ENCODE assay signal across 17 cellular contexts in genomic region chr13:113005076-113005865, GRCh38. TPM values are rescaled to one million over a fixed set of nuclear protein-coding genes. Genes with fewer than 3 reads are reported as not detected.
A peak's percentile ranks its signal among the peaks of the same experiment; 100 is the strongest.
DNase-seq lines count a peak whose midpoint lies in the region; ATAC-seq, FAIRE-seq and TF ChIP-seq lines count a peak whose summit lies in the region.
"Had no signal": no experiment of that assay in that cellular context is flagged by ENCODE, and none has a peak within 500 bp of the region (broad histone marks: within the 10 kb centered on the region; RNA-seq: fewer than 3 reads in every experiment).

No MANE protein-coding gene starts in this region.

- FAIRE-seq in HTR-8/SVneo (lab: Jason Lieb, UNC): no peak

- WGBS in aorta, 2 donors: 93 to 94% methylated on average over 26 of the region's 26 CpGs

- no peak overlapping the region for H3K4me3 ChIP-seq in aorta (ENCODE audit: low read length in 2 of 2)
- H3K4me3 ChIP-seq: cardiac muscle cell, left lung, stomach had no signal

- intact Hi-C loops in activated CD4-positive, alpha-beta T cell treated with anti-CD3 and anti-CD28 coated beads, Interleukin-2, amount 10 ng/mL, durations not matched to agents 24 days and 14 days (cut with micrococcal nuclease): no loop called here
- intact Hi-C loops in natural killer cell (cut with micrococcal nuclease): no loop called here
- intact Hi-C loops in aorta (cut with DNase I): no loop called here

- no peaks in the 10 kb centered on the region for H3K27me3 Mint-ChIP-seq in activated CD4-positive, alpha-beta T cell treated with anti-CD3 and anti-CD28 coated beads, Interleukin-2, amount 10 ng/mL, durations not matched to agents 24 days and 14 days
- no peaks in the 10 kb centered on the region for H3K27me3 Mint-ChIP-seq in activated T-helper 17 cell treated with anti-CD3 and anti-CD28 coated beads, Interleukin-2, amount 50 U/mL, for 72 hours
- peaks cover 9 to 19% of the 10 kb centered on the region in 2 donors for H3K27me3 Mint-ChIP-seq in natural killer cell (ENCODE audit: low read depth in 2 of 2)

- H3K9me3 ChIP-seq in aorta (ENCODE audit: control insufficient read depth, low read length): no peaks in the 10 kb centered on the region
- H3K9me3 ChIP-seq: left lung, stomach had no signal

- no peak for TF ChIP-seq CTCF in natural killer cell (IDR thresholded peaks at IDR 0.05)

- DNase-seq in activated CD4-positive, alpha-beta T cell treated with anti-CD3 and anti-CD28 coated beads, Interleukin-2, amount 10 ng/mL, durations not matched to agents 24 days and 14 days: no peak
- DNase-seq in activated CD4-positive, alpha-beta T cell treated with anti-CD3 and anti-CD28 coated beads, Interleukin-2, amount 50 U/mL, for 1 hour: no peak
- DNase-seq in MV-4-11 (lab: John Stamatoyannopoulos, UW): peak; percentile 80
- peak; percentile 24 for DNase-seq in natural killer cell
- DNase-seq in aorta: no peak
- no peak for DNase-seq in HTR-8/SVneo (ENCODE audit: insufficient read length, low spot score)
- no peak for DNase-seq in ecto neural progenitor cell (ENCODE audit: low spot score)
- DNase-seq: activated B cell treated with CpG ODN at 0.5 μM for 24 hours; COR-L47; effector CD8-positive, alpha-beta T cell; H7; left lung; posterior cingulate gyrus; stomach had no signal

- H3K27ac ChIP-seq in aorta (ENCODE audit: low read depth in 1 of 2, low read length in 2 of 2): no peak overlapping the region
- H3K27ac ChIP-seq: cardiac muscle cell, left lung, stomach had no signal

- no peaks in the 10 kb centered on the region for H3K36me3 Mint-ChIP-seq in activated CD4-positive, alpha-beta T cell treated with anti-CD3 and anti-CD28 coated beads, Interleukin-2, amount 10 ng/mL, durations not matched to agents 24 days and 14 days (ENCODE audit: low read depth)
- H3K36me3 Mint-ChIP-seq in activated T-helper 17 cell treated with anti-CD3 and anti-CD28 coated beads, Interleukin-2, amount 50 U/mL, for 72 hours (ENCODE audit: low read depth): peaks cover 12% of the 10 kb centered on the region
- no peaks in the 10 kb centered on the region for H3K36me3 Mint-ChIP-seq in natural killer cell

- peak overlapping the region; percentile 32 for H3K27ac Mint-ChIP-seq in activated CD4-positive, alpha-beta T cell treated with anti-CD3 and anti-CD28 coated beads, Interleukin-2, amount 10 ng/mL, durations not matched to agents 24 days and 14 days
- peak overlapping the region; percentile 92 for H3K27ac Mint-ChIP-seq in activated T-helper 17 cell treated with anti-CD3 and anti-CD28 coated beads, Interleukin-2, amount 50 U/mL, for 72 hours
- H3K27ac Mint-ChIP-seq in natural killer cell: peak overlapping the region; percentile 89 to 91
- H3K27ac Mint-ChIP-seq: activated B cell treated with CpG ODN at 0.5 μM for 24 hours had no signal

- no peaks in the 10 kb centered on the region for H3K36me3 ChIP-seq in aorta (ENCODE audit: control insufficient read depth in 1 of 2, insufficient read depth in 2 of 2, low read length in 1 of 2)
- H3K36me3 ChIP-seq: cardiac muscle cell, left lung had no signal

- H3K9me3 Mint-ChIP-seq in activated CD4-positive, alpha-beta T cell treated with anti-CD3 and anti-CD28 coated beads, Interleukin-2, amount 10 ng/mL, durations not matched to agents 24 days and 14 days: peaks cover 6% of the 10 kb centered on the region
- no peaks in the 10 kb centered on the region for H3K9me3 Mint-ChIP-seq in activated T-helper 17 cell treated with anti-CD3 and anti-CD28 coated beads, Interleukin-2, amount 50 U/mL, for 72 hours
- peaks cover 0 to 3% of the 10 kb centered on the region in 2 donors for H3K9me3 Mint-ChIP-seq in natural killer cell
- H3K9me3 Mint-ChIP-seq: activated B cell treated with CpG ODN at 0.5 μM for 24 hours had no signal

- H3K27me3 ChIP-seq in aorta (ENCODE audit: control insufficient read depth in 1 of 2, insufficient read depth in 2 of 2, low read length in 1 of 2): no peaks in the 10 kb centered on the region
- H3K27me3 ChIP-seq: cardiac muscle cell had no signal

- H3K4me1 Mint-ChIP-seq in activated CD4-positive, alpha-beta T cell treated with anti-CD3 and anti-CD28 coated beads, Interleukin-2, amount 10 ng/mL, durations not matched to agents 24 days and 14 days: peaks cover 3% of the 10 kb centered on the region
- peaks cover 12% of the 10 kb centered on the region for H3K4me1 Mint-ChIP-seq in activated T-helper 17 cell treated with anti-CD3 and anti-CD28 coated beads, Interleukin-2, amount 50 U/mL, for 72 hours
- peaks cover 6% of the 10 kb centered on the region in 2 donors for H3K4me1 Mint-ChIP-seq in natural killer cell

- no peak overlapping the region for H3K4me3 Mint-ChIP-seq in activated CD4-positive, alpha-beta T cell treated with anti-CD3 and anti-CD28 coated beads, Interleukin-2, amount 10 ng/mL, durations not matched to agents 24 days and 14 days
- H3K4me3 Mint-ChIP-seq in activated T-helper 17 cell treated with anti-CD3 and anti-CD28 coated beads, Interleukin-2, amount 50 U/mL, for 72 hours: peak overlapping the region; percentile 50
- H3K4me3 Mint-ChIP-seq in natural killer cell: peak overlapping the region; percentile 80
- H3K4me3 Mint-ChIP-seq: activated B cell treated with CpG ODN at 0.5 μM for 24 hours had no signal

- peak; percentile 67 for ATAC-seq in activated T-helper 17 cell treated with anti-CD3 and anti-CD28 coated beads, Interleukin-2, amount 50 U/mL, for 72 hours (replicated peaks)
- ATAC-seq in natural killer cell (peak; percentile 33 to 82 (median 67)), aorta (ENCODE audit: low FRiP score) (no peak)
- ATAC-seq: left lung had no signal

- H3K4me1 ChIP-seq in aorta (ENCODE audit: control insufficient read depth in 1 of 2, insufficient read depth in 2 of 2, low read length in 2 of 2): no peaks in the 10 kb centered on the region

RNA-seq across cellular contexts. Expression of gene MCF2L, which starts 36.3 kb away (rescaled TPM):
- 0.09 and 0.38 TPM in 2 replicates for total RNA-seq in activated CD4-positive, alpha-beta T cell treated with anti-CD3 and anti-CD28 coated beads, Interleukin-2, amount 10 ng/mL, durations not matched to agents 24 days and 14 days
- 1 to 10 TPM; 2.0 to 3.0 TPM for total RNA-seq in activated T-helper 17 cell treated with anti-CD3 and anti-CD28 coated beads, Interleukin-2, amount 50 U/mL, for 72 hours
- total RNA-seq in natural killer cell (1 to 10 TPM; 1.7 to 3.0 (median 3.0) TPM), aorta (10 to 100 TPM; 49.2 to 73.3 TPM)
- 1 to 10 TPM; 3.2 to 6.0 TPM for polyA plus RNA-seq in aorta
- total RNA-seq: M059J had no signal

Comparison
In these comparisons a context has a peak if more than half of its experiments do, and no peak if none do; other contexts are left out.
1. DNase-seq: peak in MV-4-11 (single experiment) and natural killer cell (single experiment); none in activated CD4-positive, alpha-beta T cell treated with anti-CD3 and anti-CD28 coated beads, Interleukin-2, amount 10 ng/mL, durations not matched to agents 24 days and 14 days (single experiment), activated CD4-positive, alpha-beta T cell treated with anti-CD3 and anti-CD28 coated beads, Interleukin-2, amount 50 U/mL, for 1 hour (single experiment), aorta (0 of 2), HTR-8/SVneo (single experiment) and ecto neural progenitor cell (single experiment).
2. H3K27ac Mint-ChIP-seq: peak in every context shown above with its lines; median percentile 92 in activated T-helper 17 cell treated with anti-CD3 and anti-CD28 coated beads, Interleukin-2, amount 50 U/mL, for 72 hours; 90 in natural killer cell; 32 in activated CD4-positive, alpha-beta T cell treated with anti-CD3 and anti-CD28 coated beads, Interleukin-2, amount 10 ng/mL, durations not matched to agents 24 days and 14 days.
3. RNA of gene MCF2L, which starts 36.3 kb away (total RNA-seq): 49.2 to 73.3 TPM in aorta; 2.0 to 3.0 TPM in activated T-helper 17 cell treated with anti-CD3 and anti-CD28 coated beads, Interleukin-2, amount 50 U/mL, for 72 hours, 1.7 to 3.0 TPM in natural killer cell and 0.09 to 0.38 TPM in activated CD4-positive, alpha-beta T cell treated with anti-CD3 and anti-CD28 coated beads, Interleukin-2, amount 10 ng/mL, durations not matched to agents 24 days and 14 days; every median in the first group is over 10 times any median in the second.